1 cellular context compared by ENCODE assay signal in genomic region chr9:124214116-124214515, GRCh38.
TF ChIP-seq lines count a peak whose summit lies in the region.

No MANE protein-coding gene starts in this region.

TF ChIP-seq in H1, 55 proteins besides CTCF, POLR2A, EP300 and RAD21:
- TF ChIP-seq NRF1 (IDR thresholded peaks at IDR 0.05; ENCODE audit: low read depth, low read length) (no peak), POLR2AphosphoS5 (IDR thresholded peaks at IDR 0.05; ENCODE audit: low read depth, low read length) (no peak), KDM5A (IDR thresholded peaks at IDR 0.05; ENCODE audit: low read length) (no peak), GABPA (IDR thresholded peaks at IDR 0.05; ENCODE audit: borderline replicate concordance, insufficient read depth, low read length) (no peak), RBBP5 (IDR thresholded peaks at IDR 0.05; ENCODE audit: borderline replicate concordance, low read depth, low read length) (no peak), FOSL1 (IDR thresholded peaks at IDR 0.05; ENCODE audit: insufficient read depth, low read depth, low read length) (no peak), KDM4A (IDR thresholded peaks at IDR 0.05; ENCODE audit: low read depth, low read length, severe bottlenecking) (no peak), BACH1 (IDR thresholded peaks at IDR 0.05; ENCODE audit: low read length) (no peak), JUND (IDR thresholded peaks at IDR 0.05; ENCODE audit: low read length) (no peak)
